ENCODE assay signal across 7 cellular contexts in genomic region chr12:88393017-88393767, GRCh38.
DNase-seq lines count a peak whose midpoint lies in the region; ATAC-seq, FAIRE-seq and TF ChIP-seq lines count a peak whose summit lies in the region.

No MANE protein-coding gene starts in this region.

- H3K9me3 ChIP-seq in mucosa of descending colon, result no peaks in the 10 kb centered on the region

- POLR2A ChIA-PET in WTC11 (lab: Charles Lee), result no interaction called here

- no peak overlapping the region for H3K4me3 Mint-ChIP-seq in WTC11

- intact Hi-C loops in mucosa of descending colon (cut with DNase I, micrococcal nuclease) (no loop called here), posterior cingulate gyrus (cut with DNase I) (no loop called here)

- no peak overlapping the region for H3K4me3 ChIP-seq in mucosa of descending colon

- H3K4me1 ChIP-seq in mucosa of descending colon (ENCODE audit: low read depth), result no peaks in the 10 kb centered on the region

- no peaks in the 10 kb centered on the region for H3K27me3 Mint-ChIP-seq in WTC11 (ENCODE audit: low read depth)

- TF ChIP-seq CTCF in WTC11 (IDR thresholded peaks at IDR 0.05) (no peak; the same call in none of the 2 replicates), mucosa of descending colon (IDR thresholded peaks at IDR 0.05) (no peak)

- no peak overlapping the region for H3K27ac Mint-ChIP-seq in WTC11

- H3K36me3 ChIP-seq in mucosa of descending colon (ENCODE audit: low read depth), result no peaks in the 10 kb centered on the region

- CTCF ChIA-PET in WTC11 (lab: Charles Lee), result interaction anchor here (0.6 to 1.4 kb wide), 16 partner anchors 17 to 576 kb away, joined by 3 to 8 read pairs (median 4); partner anchors contain the start of genes CEP290 and TMTC3

- no peak for TF ChIP-seq POLR2A in GM12892 (IDR thresholded peaks at IDR 0.05; ENCODE audit: low read depth, low read length)

- DNase-seq in GM12892 (ENCODE audit: insufficient read length), result no peak
- peak; percentile 18 for DNase-seq in WTC11 (ENCODE audit: low spot score)
- no peak for DNase-seq in mucosa of descending colon
- DNase-seq in posterior cingulate gyrus, result no peak
- DNase-seq in NCI-H1092 (lab: John Stamatoyannopoulos, UW), result no peak

- H3K4me1 Mint-ChIP-seq in WTC11, result no peaks in the 10 kb centered on the region; the same call in 1 of the 2 replicates

- H3K9me3 Mint-ChIP-seq in WTC11, result no peaks in the 10 kb centered on the region

- peak; percentile 76 for FAIRE-seq in GM12892 (lab: Jason Lieb, UNC)

- H3K36me3 Mint-ChIP-seq in WTC11, result no peaks in the 10 kb centered on the region

- ATAC-seq in HG03354 (IDR thresholded peaks at IDR 0.05; ENCODE audit: poor library complexity, severe bottlenecking, unreplicated experiment) (peak; percentile 39), WTC11 (peak; percentile 99), mucosa of descending colon (peak; percentile 37), GM19324 (IDR thresholded peaks at IDR 0.05; ENCODE audit: low FRiP score, unreplicated experiment) (no peak)

TF ChIP-seq in WTC11, 78 proteins besides CTCF, POLR2A, EP300 and RAD21:
- TF ChIP-seq ERG (CRISPR knock-in tag; IDR thresholded peaks at IDR 0.05), result no peak
- TF ChIP-seq ZNF396 (CRISPR knock-in tag; IDR thresholded peaks at IDR 0.05; ENCODE audit: borderline replicate concordance), result no peak
- no peak for TF ChIP-seq FOXJ3 (CRISPR knock-in tag; IDR thresholded peaks at IDR 0.05; ENCODE audit: borderline replicate concordance)
- TF ChIP-seq JAZF1 (CRISPR knock-in tag; IDR thresholded peaks at IDR 0.05), result no peak
- no peak for TF ChIP-seq ELF4 (CRISPR knock-in tag; IDR thresholded peaks at IDR 0.05; ENCODE audit: low read depth)
- no peak for TF ChIP-seq CREB1 (CRISPR knock-in tag; IDR thresholded peaks at IDR 0.05)
- no peak for TF ChIP-seq ATF3 (CRISPR knock-in tag; conservative IDR thresholded peaks at IDR 0.05)
- no peak for TF ChIP-seq GTF2I (CRISPR knock-in tag; conservative IDR thresholded peaks at IDR 0.05)
- no peak for TF ChIP-seq NR3C1 (CRISPR knock-in tag; conservative IDR thresholded peaks at IDR 0.05; ENCODE audit: low read depth)
- no peak for TF ChIP-seq SP1 (CRISPR knock-in tag; conservative IDR thresholded peaks at IDR 0.05)
- TF ChIP-seq ZNF425 (CRISPR knock-in tag; conservative IDR thresholded peaks at IDR 0.05), result no peak
- no peak for TF ChIP-seq CDX4 (CRISPR knock-in tag; IDR thresholded peaks at IDR 0.05; ENCODE audit: borderline replicate concordance)
- no peak for TF ChIP-seq ZNF263 (CRISPR knock-in tag; IDR thresholded peaks at IDR 0.05; ENCODE audit: low read depth)
- no peak for TF ChIP-seq CBFB (CRISPR knock-in tag; IDR thresholded peaks at IDR 0.05; ENCODE audit: low read depth)
- TF ChIP-seq EMX1 (CRISPR knock-in tag; IDR thresholded peaks at IDR 0.05), result no peak
- TF ChIP-seq IRF1 (CRISPR knock-in tag; IDR thresholded peaks at IDR 0.05), result no peak
- no peak for TF ChIP-seq NFE2L1 (CRISPR knock-in tag; IDR thresholded peaks at IDR 0.05)
- no peak for TF ChIP-seq ZNF423 (CRISPR knock-in tag; IDR thresholded peaks at IDR 0.05)
- TF ChIP-seq FOXK1 (CRISPR knock-in tag; IDR thresholded peaks at IDR 0.05), result no peak
- TF ChIP-seq ZNF317 (CRISPR knock-in tag; IDR thresholded peaks at IDR 0.05; ENCODE audit: borderline replicate concordance, low read depth), result no peak
